24 cellular contexts compared by ENCODE assay signal in the genomic region with DNA sequence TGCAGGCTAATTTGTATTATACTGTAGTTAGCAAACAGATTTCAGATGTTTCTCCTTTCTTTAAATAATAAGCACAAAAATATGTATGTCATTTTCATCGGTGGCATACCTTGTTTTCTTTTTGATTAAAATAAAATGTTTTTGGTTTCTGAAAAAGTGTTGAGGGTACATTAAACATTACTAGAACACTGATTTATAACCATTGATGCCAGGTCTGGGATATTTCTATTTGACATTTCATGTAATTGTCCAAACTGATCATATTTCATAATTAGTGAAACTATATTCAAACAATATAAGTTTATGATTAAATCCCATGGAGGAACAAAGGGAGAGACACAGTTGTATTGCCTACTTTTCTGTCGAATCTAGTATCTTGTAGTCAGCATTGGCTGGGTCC.
"Had no signal": no experiment of that assay in that cellular context is flagged by ENCODE, and none has a peak within 500 bp of the region (broad histone marks: within the 10 kb centered on the region; RNA-seq: fewer than 3 reads in every experiment).

No MANE protein-coding gene starts in this region.

- H3K36me3 Mint-ChIP-seq: activated naive CD4-positive, alpha-beta T cell treated with anti-CD3 and anti-CD28 coated beads, Interleukin-2, amount 50 U/mL, for 72 hours; T-cell had no signal

- H3K27ac Mint-ChIP-seq: activated CD8-positive, alpha-beta T cell treated with anti-CD3 and anti-CD28 coated beads, Interleukin-2, amount 10 ng/mL, durations not matched to agents 7 days and 5 days; activated naive CD4-positive, alpha-beta T cell treated with anti-CD3 and anti-CD28 coated beads, Interleukin-2, amount 50 U/mL, for 72 hours; activated naive CD8-positive, alpha-beta T cell treated with anti-CD3 and anti-CD28 coated beads, Interleukin-2, amount 50 U/mL, for 24 hours; activated T-cell treated with anti-CD3 and anti-CD28 coated beads, Interleukin-2, amount 50 U/mL, for 24 hours; activated T-helper 1 cell treated with anti-CD3 and anti-CD28 coated beads, Interleukin-12 subunit alpha, Interleukin-12 subunit beta, Interleukin-2, Interleukin-4 antibody, amounts not matched to agents 30 ng/mL and 10 ng/mL and 1 ng/mL, durations not matched to agents 14 hours and 24 hours and 36 hours; T-cell had no signal

- H3K36me3 ChIP-seq: ascending aorta, cardiac muscle cell, SJSA1 had no signal

- H3K4me1 Mint-ChIP-seq: activated naive CD8-positive, alpha-beta T cell treated with anti-CD3 and anti-CD28 coated beads, Interleukin-2, amount 50 U/mL, for 24 hours; T-cell had no signal

- H3K27me3 ChIP-seq: ascending aorta, body of pancreas, cardiac muscle cell, SJSA1 had no signal

- DNase-seq: activated CD4-positive, alpha-beta T cell treated with anti-CD3 and anti-CD28 coated beads for 4 hours; activated CD8-positive, alpha-beta T cell treated with anti-CD3 and anti-CD28 coated beads, Interleukin-2, amount 10 ng/mL, durations not matched to agents 7 days and 5 days; activated effector memory CD4-positive, alpha-beta T cell treated with anti-CD3 and anti-CD28 coated beads, Interleukin-2, amount 50 U/mL, for 16 hours; activated naive CD4-positive, alpha-beta T cell treated with Interleukin-2 at 50 U/mL for 16 hours; activated naive CD8-positive, alpha-beta T cell treated with anti-CD3 and anti-CD28 coated beads, Interleukin-2, amount 50 U/mL, for 24 hours; activated T-cell treated with anti-CD3 and anti-CD28 coated beads, Interleukin-2, amount 50 U/mL, for 24 hours; amniotic stem cell; body of pancreas; NCI-H1092; NCI-H1694; NCI-H2029; NCI-H2107; NCI-H345; NCI-H510A; NCI-H526 treated with DMSO at 0.1 percent for 48 hours; SHP77; T-cell had no signal

- H3K4me2 ChIP-seq: KMS-11 had no signal

- H3K4me1 ChIP-seq: ascending aorta had no signal

- H3K9me3 ChIP-seq: ascending aorta, body of pancreas, SJSA1 had no signal

- H3K27ac ChIP-seq: ascending aorta, body of pancreas, cardiac muscle cell, KMS-11, SJSA1 had no signal

- H3K27me3 Mint-ChIP-seq: activated naive CD8-positive, alpha-beta T cell treated with anti-CD3 and anti-CD28 coated beads, Interleukin-2, amount 50 U/mL, for 24 hours; activated T-cell treated with anti-CD3 and anti-CD28 coated beads, Interleukin-2, amount 50 U/mL, for 24 hours; T-cell had no signal

- H3K4me3 Mint-ChIP-seq: activated CD8-positive, alpha-beta T cell treated with anti-CD3 and anti-CD28 coated beads, Interleukin-2, amount 10 ng/mL, durations not matched to agents 7 days and 5 days; activated naive CD8-positive, alpha-beta T cell treated with anti-CD3 and anti-CD28 coated beads, Interleukin-2, amount 50 U/mL, for 24 hours; activated T-cell treated with anti-CD3 and anti-CD28 coated beads, Interleukin-2, amount 50 U/mL, for 24 hours; activated T-helper 1 cell treated with anti-CD3 and anti-CD28 coated beads, Interleukin-12 subunit alpha, Interleukin-12 subunit beta, Interleukin-2, Interleukin-4 antibody, amounts not matched to agents 30 ng/mL and 10 ng/mL and 1 ng/mL, durations not matched to agents 14 hours and 24 hours and 36 hours; T-cell had no signal

- H3K4me3 ChIP-seq: ascending aorta, body of pancreas, cardiac muscle cell, SJSA1 had no signal

- FAIRE-seq: RCC 7860 had no signal

- H3K9me3 Mint-ChIP-seq: activated T-helper 1 cell treated with anti-CD3 and anti-CD28 coated beads, Interleukin-12 subunit alpha, Interleukin-12 subunit beta, Interleukin-2, Interleukin-4 antibody, amounts not matched to agents 30 ng/mL and 10 ng/mL and 1 ng/mL, durations not matched to agents 14 hours and 24 hours and 36 hours had no signal

- H3K9ac ChIP-seq: KMS-11 had no signal
